Comparison of ENCODE assay signal across 8 cellular contexts in the genomic region with DNA sequence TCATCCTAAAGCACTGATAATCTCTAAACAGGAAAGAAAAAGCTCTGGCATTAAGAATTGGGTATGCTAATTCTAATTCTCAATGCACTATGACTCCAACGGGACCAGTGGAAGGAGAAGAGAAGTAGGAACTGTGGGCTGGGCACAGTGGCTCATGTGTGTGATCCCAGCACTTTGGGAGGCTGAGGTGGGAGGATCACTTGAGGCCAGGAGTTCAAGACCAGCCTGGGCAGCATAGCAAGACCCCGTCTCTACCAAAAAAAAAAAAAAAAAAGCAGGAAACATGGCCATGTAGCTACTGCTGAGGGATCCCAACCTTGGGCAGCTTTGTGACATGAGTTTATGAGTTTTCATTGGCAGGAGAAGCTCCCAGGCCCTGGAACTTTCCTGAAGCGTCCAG.
"Had no signal": no experiment of that assay in that cellular context is flagged by ENCODE, and none has a peak within 500 bp of the region (broad histone marks: within the 10 kb centered on the region; RNA-seq: fewer than 3 reads in every experiment).

No MANE protein-coding gene starts in this region.

- H3K4me2 ChIP-seq: GM23338 had no signal

- H3K4me3 ChIP-seq: GM23338 had no signal

- H2AFZ ChIP-seq: GM23338 had no signal

- ATAC-seq: GM23338 had no signal

- DNase-seq: H9, HCEC 1CT, IMR-90, KBM-7 had no signal

- FAIRE-seq: H1, H54, HTR-8/SVneo had no signal
